3 cellular contexts compared by ENCODE assay signal in genomic region chr6:70672549-70672948, GRCh38.
A peak's percentile ranks its signal among the peaks of the same experiment; 100 is the strongest.
TF ChIP-seq lines count a peak whose summit lies in the region.

No MANE protein-coding gene starts in this region.

TF ChIP-seq in HEK293, 187 proteins besides CTCF, POLR2A, EP300 and RAD21:
- TF ChIP-seq TCF7L2 (IDR thresholded peaks at IDR 0.05; ENCODE audit: borderline replicate concordance, low read depth, low read length) (no peak), TRIM28 (IDR thresholded peaks at IDR 0.05; ENCODE audit: borderline replicate concordance, low read length) (peak; percentile 20; the same call in 1 of the 2 replicates), WT1 (tag by site-specific recombination; IDR thresholded peaks at IDR 0.05) (peak; percentile 57; the same call in 1 of the 2 replicates), ZNF423 (tag by site-specific recombination; IDR thresholded peaks at IDR 0.05) (no peak), ZBTB20 (tag by site-specific recombination; IDR thresholded peaks at IDR 0.05) (no peak), KLF1 (tag by site-specific recombination; IDR thresholded peaks at IDR 0.05) (peak; percentile 66), ZNF202 (tag by site-specific recombination; IDR thresholded peaks at IDR 0.05; ENCODE audit: borderline replicate concordance) (no peak), ZNF146 (tag by site-specific recombination; IDR thresholded peaks at IDR 0.05) (no peak)

TF ChIP-seq in GM12878, 131 proteins besides CTCF, POLR2A, EP300 and RAD21 (continues in another document):
- TF ChIP-seq PAX5 (IDR thresholded peaks at IDR 0.05; ENCODE audit: borderline replicate concordance, low read depth, low read length) (no peak), ZNF687 (IDR thresholded peaks at IDR 0.05) (no peak), MLLT1 (IDR thresholded peaks at IDR 0.05) (no peak), RELA (IDR thresholded peaks at IDR 0.05; ENCODE audit: borderline replicate concordance, partially characterized antibody) (no peak), MEF2A (IDR thresholded peaks at IDR 0.05; ENCODE audit: insufficient read depth, low read depth, low read length) (no peak), PKNOX1 (IDR thresholded peaks at IDR 0.05) (no peak), EZH2 (IDR thresholded peaks at IDR 0.05; ENCODE audit: borderline replicate concordance, control insufficient read depth, low read depth, low read length) (no peak), CREM (IDR thresholded peaks at IDR 0.05; ENCODE audit: low read depth) (no peak), DPF2 (IDR thresholded peaks at IDR 0.05) (no peak), CUX1 (IDR thresholded peaks at IDR 0.05; ENCODE audit: insufficient replicate concordance, low read depth, low read length) (no peak)

TF ChIP-seq in SK-N-SH, 30 proteins besides CTCF, POLR2A, EP300 and RAD21:
- TF ChIP-seq MAX (IDR thresholded peaks at IDR 0.05; ENCODE audit: low read depth) (no peak), GATA2 (CRISPR knock-in tag; IDR thresholded peaks at IDR 0.05) (no peak), RCOR1 (IDR thresholded peaks at IDR 0.05; ENCODE audit: low read length) (no peak), CHD2 (IDR thresholded peaks at IDR 0.05; ENCODE audit: low read length, partially characterized antibody) (no peak), SMC3 (IDR thresholded peaks at IDR 0.05; ENCODE audit: low read depth, low read length) (no peak), ZBTB33 (IDR thresholded peaks at IDR 0.05; ENCODE audit: borderline replicate concordance, low read depth) (no peak), NRF1 (IDR thresholded peaks at IDR 0.05; ENCODE audit: low read depth, low read length) (no peak), POLR2AphosphoS5 (IDR thresholded peaks at IDR 0.05; ENCODE audit: low read depth, low read length) (no peak)
